Comparison of ENCODE assay signal across 9 cellular contexts in genomic region chr15:77014137-77015081, GRCh38. TPM values are rescaled to one million over a fixed set of nuclear protein-coding genes. Genes with fewer than 3 reads are reported as not detected.
DNase-seq lines count a peak whose midpoint lies in the region; ATAC-seq and TF ChIP-seq lines count a peak whose summit lies in the region.
"Had no signal": no experiment of that assay in that cellular context is flagged by ENCODE, and none has a peak within 500 bp of the region (broad histone marks: within the 10 kb centered on the region; RNA-seq: fewer than 3 reads in every experiment).

No MANE protein-coding gene starts in this region.

- CTCF ChIA-PET in CD8-positive, alpha-beta memory T cell (lab: Charles Lee) = interaction anchor here (0.9 to 5.1 kb wide), 14 partner anchors 9 to 407 kb away, joined by 3 to 52 read pairs (median 3); partner anchors contain the start of gene PSTPIP1

- H3K56ac ChIP-seq in H9 (ENCODE audit: insufficient read length, low read depth, low read length) = no peak overlapping the region

- intact Hi-C loops in left cardiac atrium (cut with DNase I) = no loop called here

- peaks cover 92 to 100% (median 99%) of the 10 kb centered on the region in 3 donors for H3K4me1 Mint-ChIP-seq in CD8-positive, alpha-beta memory T cell
- 0 out of 4 replicates have a peak, but pooled peaks cover 0 to 4% of the 10 kb centered on the region in 2 experiments for H3K4me1 Mint-ChIP-seq in H9

- H2BK120ac ChIP-seq in H9 (ENCODE audit: low read depth, low read length, poor library complexity, severe bottlenecking) = no peak overlapping the region

- TF ChIP-seq CTCF in H9 (conservative IDR thresholded peaks at IDR 0.05) = no peak

- POLR2A ChIA-PET in CD8-positive, alpha-beta memory T cell (lab: Charles Lee) = interaction anchor here (0.5 to 6.2 kb wide), 7 partner anchors 8 to 406 kb away, joined by 3 to 97 read pairs (median 4); partner anchors contain the start of genes HMG20A and PSTPIP1

- H2BK5ac ChIP-seq in H9 (ENCODE audit: insufficient read length, low read length) = no peak overlapping the region

- no peaks in the 10 kb centered on the region for H3K79me1 ChIP-seq in H9 (ENCODE audit: insufficient read depth, low read depth, low read length, poor library complexity, severe bottlenecking)

- H3K27me3 Mint-ChIP-seq in CD8-positive, alpha-beta memory T cell = no peaks in the 10 kb centered on the region
- no peaks in the 10 kb centered on the region; the same call in 1 of the 2 replicates for H3K27me3 Mint-ChIP-seq in H9 (ENCODE audit: low read depth)

- no peak overlapping the region for H3K4me2 ChIP-seq in H9 (ENCODE audit: insufficient read depth, insufficient read length, low read length)

- H2BK12ac ChIP-seq in H9 (ENCODE audit: insufficient read length, low read depth, low read length) = no peak overlapping the region

- no peaks in the 10 kb centered on the region for H4K20me1 ChIP-seq in H9 (ENCODE audit: control insufficient read depth, insufficient read depth, insufficient read length)

- no peak overlapping the region for H3K9ac ChIP-seq in H9 (ENCODE audit: extremely low read depth, insufficient read length, low read length)

- H4K91ac ChIP-seq in H9 (ENCODE audit: insufficient read length, low read depth, low read length) = no peak overlapping the region

- H3K4ac ChIP-seq in H9 (ENCODE audit: low read depth, low read length) = no peak overlapping the region

- H4K5ac ChIP-seq in H9 (ENCODE audit: insufficient read length, low read depth, low read length) = no peak overlapping the region

- H2AK5ac ChIP-seq in H9 (ENCODE audit: insufficient read length, low read length) = no peak overlapping the region

- no peaks in the 10 kb centered on the region for H3K9me3 Mint-ChIP-seq in CD8-positive, alpha-beta memory T cell
- no peaks in the 10 kb centered on the region for H3K9me3 Mint-ChIP-seq in H9

- peaks cover 5% of the 10 kb centered on the region for H3K36me3 ChIP-seq in CD8-positive, alpha-beta memory T cell (ENCODE audit: insufficient read depth, low read length)
- H3K36me3 ChIP-seq: cardiac muscle cell had no signal

- peaks cover 97% of the 10 kb centered on the region for H3K4me1 ChIP-seq in CD8-positive, alpha-beta memory T cell (ENCODE audit: insufficient read depth, low read length)
- H3K4me1 ChIP-seq in H9 (ENCODE audit: insufficient read depth, low read length) = no peaks in the 10 kb centered on the region

- H3K27me3 ChIP-seq in CD8-positive, alpha-beta memory T cell (ENCODE audit: insufficient read depth, low read length, poor library complexity, severe bottlenecking) = no peaks in the 10 kb centered on the region
- H3K27me3 ChIP-seq in H9 (ENCODE audit: insufficient read depth, low read length) = no peaks in the 10 kb centered on the region
- H3K27me3 ChIP-seq: cardiac muscle cell had no signal

- H3K18ac ChIP-seq in H9 (ENCODE audit: insufficient read length, low read depth, low read length) = no peak overlapping the region

- H3K27ac Mint-ChIP-seq in CD8-positive, alpha-beta memory T cell = peak overlapping the region; percentile 82 to 100 (median 96)
- no peak overlapping the region for H3K27ac Mint-ChIP-seq in H9

- no peak overlapping the region for H2AFZ ChIP-seq in H9 (ENCODE audit: low read length)

- peak overlapping the region; percentile 66 to 90 (median 89) for H3K4me3 Mint-ChIP-seq in CD8-positive, alpha-beta memory T cell
- H3K4me3 Mint-ChIP-seq in H9 = no peak overlapping the region

- peak in 3 of 5 donors; percentile 35 to 67 (median 36) for DNase-seq in CD8-positive, alpha-beta memory T cell
- DNase-seq in Kasumi-1 (lab: John Stamatoyannopoulos, UW) (peak; percentile 40 to 62), left cardiac atrium (peak; percentile 29), SW480 (ENCODE audit: low spot score) (no peak), NCI-H82 (lab: John Stamatoyannopoulos, UW) (no peak), H9 (no peak)
- DNase-seq in effector CD4-positive, alpha-beta T cell = no peak

- H3K36me3 Mint-ChIP-seq in CD8-positive, alpha-beta memory T cell = peaks cover 5 to 47% (median 7%) of the 10 kb centered on the region in 3 donors
- H3K36me3 Mint-ChIP-seq in H9 (ENCODE audit: insufficient read depth in 1 of 3, low read depth in 3 of 3) = no peaks in the 10 kb centered on the region

- peak overlapping the region; percentile 64 for H3K27ac ChIP-seq in CD8-positive, alpha-beta memory T cell (ENCODE audit: low read depth, low read length)
- no peak overlapping the region for H3K27ac ChIP-seq in H9 (ENCODE audit: insufficient read length, low read depth, low read length)
- H3K27ac ChIP-seq: cardiac muscle cell had no signal

- H4K8ac ChIP-seq in H9 (replicated peaks; ENCODE audit: insufficient read length, low read depth, low read length) = no peak overlapping the region

- H3K14ac ChIP-seq in H9 (ENCODE audit: insufficient read depth, low read length) = no peak overlapping the region

- H3T11ph ChIP-seq in H9 (ENCODE audit: low read length) = no peak overlapping the region

- H3K23me2 ChIP-seq in H9 (ENCODE audit: insufficient read length, low read depth, low read length, poor library complexity, severe bottlenecking) = no peaks in the 10 kb centered on the region

- H2BK20ac ChIP-seq in H9 (ENCODE audit: low read depth, low read length, poor library complexity, severe bottlenecking) = no peak overlapping the region

- no peak overlapping the region for H3K23ac ChIP-seq in H9 (ENCODE audit: insufficient read length, low read depth, low read length)

- ATAC-seq in GM21367 (IDR thresholded peaks at IDR 0.05; ENCODE audit: unreplicated experiment) (peak; percentile 19), left cardiac atrium (peak in 1 of 2 donors; percentile 57)

- no peaks in the 10 kb centered on the region for H3K79me2 ChIP-seq in H9 (ENCODE audit: insufficient read depth, low read length)

- no peaks in the 10 kb centered on the region for H3K9me3 ChIP-seq in CD8-positive, alpha-beta memory T cell (ENCODE audit: low read length)
- no peaks in the 10 kb centered on the region for H3K9me3 ChIP-seq in H9 (ENCODE audit: control insufficient read depth, low read depth, low read length)

- H3K4me3 ChIP-seq in CD8-positive, alpha-beta memory T cell (ENCODE audit: low read length) = peak overlapping the region; percentile 37
- H3K4me3 ChIP-seq: cardiac muscle cell had no signal

- H2BK15ac ChIP-seq in H9 (ENCODE audit: low read depth, low read length) = no peak overlapping the region

- WGBS in H9 (ENCODE audit: extremely low coverage, insufficient read length, low lambda C conversion rate) = no CpG with 5 or more reads among the region's 23 CpGs

RNA-seq across cellular contexts. Expression of gene PSTPIP1, which starts 19.5 kb away (rescaled TPM):
- 100 to 1,000 TPM; 123 to 127 TPM for total RNA-seq in CD8-positive, alpha-beta memory T cell
- polyA plus RNA-seq in CD8-positive, alpha-beta memory T cell = 83.1 TPM
- total RNA-seq in left cardiac atrium = 10 to 100 TPM in 1 of 2 donors, 1 to 10 TPM in 1; 6.1 to 14.1 TPM
- total RNA-seq in H9 (2021) = 1.1 and 1.8 TPM in 2 replicates

RNA-seq across cellular contexts. Expression of gene TSPAN3, which starts 56.5 kb away (rescaled TPM):
- 10 to 100 TPM; 59.3 to 60.5 TPM for total RNA-seq in CD8-positive, alpha-beta memory T cell
- 45.2 TPM for polyA plus RNA-seq in CD8-positive, alpha-beta memory T cell
- total RNA-seq in left cardiac atrium (100 to 1,000 TPM; 143 to 151 TPM), H9 (2021) (117 and 124 TPM in 2 replicates)

Comparison
In these comparisons a context has a peak if more than half of its experiments do, and no peak if none do; other contexts are left out.
1. DNase-seq: peak in CD8-positive, alpha-beta memory T cell (3 of 5), Kasumi-1 (2 of 2) and left cardiac atrium (single experiment); none in effector CD4-positive, alpha-beta T cell (single experiment), SW480 (single experiment), NCI-H82 (single experiment) and H9 (single experiment).
2. H3K27ac Mint-ChIP-seq: peak in CD8-positive, alpha-beta memory T cell (8 of 8); none in H9 (0 of 3).
3. H3K4me3 Mint-ChIP-seq: peak in CD8-positive, alpha-beta memory T cell (7 of 7); none in H9 (0 of 2).
4. RNA of gene PSTPIP1, which starts 19.5 kb away (total RNA-seq): 123 to 127 TPM in CD8-positive, alpha-beta memory T cell; 6.1 to 14.1 TPM in left cardiac atrium and 1.1 to 1.8 TPM in H9; every median in the first group is over 4 times any median in the second.